Comparison of ENCODE assay signal across 12 cellular contexts in the genomic region with DNA sequence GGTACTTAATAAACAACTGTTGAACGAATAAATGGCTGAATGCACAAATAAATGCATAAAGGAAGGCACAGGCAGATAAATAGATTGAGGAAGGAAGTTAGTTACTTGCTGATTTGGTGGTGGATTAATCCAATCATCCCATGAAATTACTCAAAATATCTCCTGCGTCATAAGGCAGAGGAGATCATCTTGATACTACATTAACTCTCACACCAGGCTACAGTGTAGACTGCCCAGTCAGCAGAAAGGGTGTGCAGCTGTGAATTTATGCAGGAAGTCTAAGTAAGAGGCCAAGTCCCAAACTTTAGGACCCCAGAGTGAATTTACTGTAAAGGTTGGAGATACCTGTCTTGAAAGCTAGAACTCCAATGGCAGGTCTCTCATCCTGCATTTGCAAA. TPM values are rescaled to one million over a fixed set of nuclear protein-coding genes. Genes with fewer than 3 reads are reported as not detected.
DNase-seq lines count a peak whose midpoint lies in the region; ATAC-seq and TF ChIP-seq lines count a peak whose summit lies in the region.
"Had no signal": no experiment of that assay in that cellular context is flagged by ENCODE, and none has a peak within 500 bp of the region (broad histone marks: within the 10 kb centered on the region; RNA-seq: fewer than 3 reads in every experiment).

No MANE protein-coding gene starts in this region.

- TF ChIP-seq POLR2A in thyroid gland (IDR thresholded peaks at IDR 0.05) = no peak
- no peak for TF ChIP-seq POLR2A in spleen (IDR thresholded peaks at IDR 0.05)

- H3K27ac ChIP-seq in RWPE1 = peak overlapping the region; percentile 85
- peak overlapping the region; percentile 6 to 79 for H3K27ac ChIP-seq in esophagus (ENCODE audit: low read depth in 2 of 2, low read length in 1 of 2)
- peak overlapping the region; percentile 81 to 86 (median 85) for H3K27ac ChIP-seq in thyroid gland
- no peak overlapping the region for H3K27ac ChIP-seq in spleen

- ATAC-seq in HG02981 (IDR thresholded peaks at IDR 0.05; ENCODE audit: unreplicated experiment) = no peak
- ATAC-seq: activated CD8-positive, alpha-beta T cell treated with anti-CD3 and anti-CD28 coated beads, Interleukin-2, amount 10 ng/mL, durations not matched to agents 7 days and 5 days had no signal

- no peaks in the 10 kb centered on the region for H3K9me3 Mint-ChIP-seq in mesothelial cell of epicardium
- H3K9me3 Mint-ChIP-seq: activated naive CD4-positive, alpha-beta T cell treated with anti-CD3 and anti-CD28 coated beads, Interleukin-2, amount 50 U/mL, for 24 hours had no signal

- peaks cover 6% of the 10 kb centered on the region for H3K36me3 Mint-ChIP-seq in mesothelial cell of epicardium
- H3K36me3 Mint-ChIP-seq: activated naive CD4-positive, alpha-beta T cell treated with anti-CD3 and anti-CD28 coated beads, Interleukin-2, amount 50 U/mL, for 24 hours had no signal

- no peak for DNase-seq in RWPE1 (ENCODE audit: low spot score)
- DNase-seq in mesothelial cell of epicardium (ENCODE audit: low spot score in 2 of 2, unreplicated experiment in 2 of 2) = no peak
- DNase-seq in thyroid gland = no peak
- DNase-seq in OCI-M1 (lab: John Stamatoyannopoulos, UW) = no peak
- DNase-seq in GDM1 (lab: John Stamatoyannopoulos, UW) = no peak
- DNase-seq in spleen = no peak
- DNase-seq: activated CD8-positive, alpha-beta T cell treated with anti-CD3 and anti-CD28 coated beads, Interleukin-2, amount 10 ng/mL, durations not matched to agents 7 days and 5 days; NCI-H1930 had no signal

- H3K4me3 Mint-ChIP-seq in mesothelial cell of epicardium = no peak overlapping the region
- H3K4me3 Mint-ChIP-seq: activated CD8-positive, alpha-beta T cell treated with anti-CD3 and anti-CD28 coated beads, Interleukin-2, amount 10 ng/mL, durations not matched to agents 7 days and 5 days; activated naive CD4-positive, alpha-beta T cell treated with anti-CD3 and anti-CD28 coated beads, Interleukin-2, amount 50 U/mL, for 24 hours had no signal

- no peaks in the 10 kb centered on the region for H3K27me3 ChIP-seq in esophagus (ENCODE audit: control insufficient read depth in 1 of 2, insufficient read depth in 2 of 2, low read length in 2 of 2)
- H3K27me3 ChIP-seq in thyroid gland = no peaks in the 10 kb centered on the region
- H3K27me3 ChIP-seq in spleen (replicated peaks in 1 of 7) = no peaks in the 10 kb centered on the region

- WGBS in esophagus, 2 donors = 55 to 58% methylated on average over 2 of the region's 2 CpGs
- 78 to 82% methylated on average over 2 of the region's 2 CpGs for WGBS in thyroid gland, 2 donors
- 63 to 86% (median 77%) methylated on average over 2 of the region's 2 CpGs for WGBS in spleen, 5 donors

- POLR2A ChIA-PET in RWPE1 (lab: Yijun Ruan, JAX; ENCODE audit: low non-redundant PET) = no interaction called here

- intact Hi-C loops in thyroid gland (cut with DNase I) (no loop called here), spleen (cut with DNase I; ENCODE audit: low total_unique reads) (no loop called here)

- H3K4me3 ChIP-seq in esophagus (ENCODE audit: low read depth in 1 of 2, low read length in 2 of 2) = no peak overlapping the region
- no peak overlapping the region for H3K4me3 ChIP-seq in thyroid gland (replicated peaks in 1 of 3)
- no peak overlapping the region for H3K4me3 ChIP-seq in spleen

- peaks cover 55% of the 10 kb centered on the region for H3K4me1 Mint-ChIP-seq in mesothelial cell of epicardium
- H3K4me1 Mint-ChIP-seq: activated naive CD4-positive, alpha-beta T cell treated with anti-CD3 and anti-CD28 coated beads, Interleukin-2, amount 50 U/mL, for 24 hours had no signal

- H3K4me1 ChIP-seq in esophagus (ENCODE audit: control insufficient read depth in 2 of 2, insufficient read depth in 2 of 2, low read length in 1 of 2) (peaks cover 3 to 4% of the 10 kb centered on the region in 2 donors), thyroid gland (peaks cover 59 to 70% of the 10 kb centered on the region in 2 donors), spleen (no peaks in the 10 kb centered on the region)

- no peaks in the 10 kb centered on the region for H3K27me3 Mint-ChIP-seq in mesothelial cell of epicardium (ENCODE audit: low read depth)

- TF ChIP-seq CTCF in RWPE1 (conservative IDR thresholded peaks at IDR 0.05; ENCODE audit: low read depth) (no peak), mesothelial cell of epicardium (IDR thresholded peaks at IDR 0.05; ENCODE audit: unreplicated experiment) (no peak), thyroid gland (IDR thresholded peaks at IDR 0.05) (no peak), spleen (IDR thresholded peaks at IDR 0.05 in 8 of 11, conservative IDR thresholded peaks at IDR 0.05 in 3 of 11) (no peak)

- CTCF ChIA-PET in RWPE1 (lab: Yijun Ruan, JAX) = interaction anchor here (0.6 kb wide), 1 partner anchor 72 kb away, joined by 3 read pairs; no protein-coding TSS in a partner anchor

- no peaks in the 10 kb centered on the region for H3K9me3 ChIP-seq in esophagus (ENCODE audit: control insufficient read depth in 2 of 2, insufficient read depth in 1 of 2, low read depth in 1 of 2, low read length in 1 of 2)
- H3K9me3 ChIP-seq in thyroid gland = no peaks in the 10 kb centered on the region
- no peaks in the 10 kb centered on the region for H3K9me3 ChIP-seq in spleen

- peak overlapping the region; percentile 98 for H3K27ac Mint-ChIP-seq in mesothelial cell of epicardium
- H3K27ac Mint-ChIP-seq: activated CD8-positive, alpha-beta T cell treated with anti-CD3 and anti-CD28 coated beads, Interleukin-2, amount 10 ng/mL, durations not matched to agents 7 days and 5 days; activated naive CD4-positive, alpha-beta T cell treated with anti-CD3 and anti-CD28 coated beads, Interleukin-2, amount 50 U/mL, for 24 hours had no signal

- no peaks in the 10 kb centered on the region for H3K36me3 ChIP-seq in esophagus (ENCODE audit: control insufficient read depth in 2 of 2, insufficient read depth in 2 of 2, low read length in 1 of 2)
- no peaks in the 10 kb centered on the region for H3K36me3 ChIP-seq in thyroid gland
- no peaks in the 10 kb centered on the region for H3K36me3 ChIP-seq in spleen

RNA-seq across cellular contexts. Expression of gene PRICKLE2, which starts 38.6 kb away (rescaled TPM):
- polyA plus RNA-seq in esophagus (1 to 10 TPM; 1.3 to 2.7 TPM), spleen (under 1 TPM; 0.27 to 0.51 (median 0.30) TPM)
- total RNA-seq in mesothelial cell of epicardium (41.3 to 46.2 TPM (median 43.2 TPM) in 3 replicates), thyroid gland (10 to 100 TPM; 28.8 to 48.1 (median 38.5) TPM), spleen (10 to 100 TPM in 2 of 7 donors, 1 to 10 TPM in 5; 3.1 to 11.4 (median 7.3) TPM)
- total RNA-seq: activated CD8-positive, alpha-beta T cell treated with anti-CD3 and anti-CD28 coated beads, Interleukin-2, amount 10 ng/mL, durations not matched to agents 7 days and 5 days; T-helper 2 cell treated with Interferon-gamma antibody and Interleukin-4, amounts not matched to agents 100 ng/mL and 5 ng/mL, for 36 hours had no signal

Comparison
In these comparisons a context has a peak if more than half of its experiments do, and no peak if none do; other contexts are left out.
1. H3K27ac ChIP-seq: peak in RWPE1 (single experiment), esophagus (2 of 2) and thyroid gland (3 of 3); none in spleen (0 of 8).